Comparison of ENCODE assay signal across 34 cellular contexts in genomic region chr1:23625929-23626535, GRCh38.
DNase-seq lines count a peak whose midpoint lies in the region; ATAC-seq, FAIRE-seq and TF ChIP-seq lines count a peak whose summit lies in the region.
"Had no signal": no experiment of that assay in that cellular context is flagged by ENCODE, and none has a peak within 500 bp of the region (broad histone marks: within the 10 kb centered on the region; RNA-seq: fewer than 3 reads in every experiment).

No MANE protein-coding gene starts in this region.

- peaks cover 0 to 5% (median 1%) of the 10 kb centered on the region in 4 experiments; a peak in 4 of 7 replicates for H3K4me1 ChIP-seq in H1 (replicated peaks in 1 of 4; ENCODE audit: control insufficient read depth in 3 of 4, insufficient read depth in 4 of 4, low read length in 3 of 4)
- H3K4me1 ChIP-seq: colonic mucosa, parathyroid adenoma had no signal

- H2BK12ac ChIP-seq in H1 (ENCODE audit: low read depth, low read length) = no peak overlapping the region; the same call in 1 of the 2 replicates

- no peak for ATAC-seq in stimulated activated naive CD8-positive, alpha-beta T cell treated with anti-CD3 and anti-CD28 coated beads, Interleukin-15, Interleukin-2, amounts not matched to agents 100 U/mL and 50 U/mL, for 24 hours
- ATAC-seq in T-cell (replicated peaks in 1 of 4) (no peak), Right ventricle myocardium superior (ENCODE audit: poor library complexity) (no peak)
- ATAC-seq: activated CD4-positive, CD25-positive, alpha-beta regulatory T cell treated with anti-CD3 and anti-CD28 coated beads, Interleukin-2, amount 50 U/mL, for 24 hours; left ventricle myocardium superior had no signal

- peak overlapping the region; percentile 37 for H3K56ac ChIP-seq in H1 (replicated peaks; ENCODE audit: insufficient read length, low read depth, low read length)

- peak overlapping the region; percentile 60 for H3K27ac Mint-ChIP-seq in stimulated activated naive CD8-positive, alpha-beta T cell treated with anti-CD3 and anti-CD28 coated beads, Interleukin-15, Interleukin-2, amounts not matched to agents 100 ng/mL and 50 ng/mL, for 24 hours
- H3K27ac Mint-ChIP-seq in T-cell = peak overlapping the region; percentile 94 to 96
- H3K27ac Mint-ChIP-seq: activated T-cell treated with anti-CD3 and anti-CD28 coated beads, Interleukin-2, amount 50 U/mL, for 24 hours; nephron progenitor cell had no signal

- H2BK5ac ChIP-seq in H1 (ENCODE audit: low read depth, low read length) = no peak overlapping the region

- no peak overlapping the region for H3K9ac ChIP-seq in H1 (replicated peaks in 1 of 4; ENCODE audit: extremely low read depth in 1 of 4, low read depth in 3 of 4, low read length in 3 of 4)
- H3K9ac ChIP-seq: BLaER1, parathyroid adenoma had no signal

- no peak overlapping the region for H4K8ac ChIP-seq in H1 (ENCODE audit: extremely low read depth, insufficient read depth, low read length)

- CTCF ChIA-PET in T-cell (lab: Charles Lee) (no interaction called here), H1 (lab: Charles Lee; ENCODE audit: partially characterized antibody) (interaction anchor here (0.8 to 26.6 kb wide), 4 partner anchors 12 to 1396 kb away, joined by 3 to 706 read pairs (median 20); partner anchors contain the start of gene ID3)

- intact Hi-C loops in Right ventricle myocardium superior (cut with DNase I) = no loop called here

- H3K4me3 Mint-ChIP-seq in stimulated activated naive CD8-positive, alpha-beta T cell treated with anti-CD3 and anti-CD28 coated beads, Interleukin-15, Interleukin-2, amounts not matched to agents 100 ng/mL and 50 ng/mL, for 24 hours = no peak overlapping the region
- H3K4me3 Mint-ChIP-seq in T-cell = peak overlapping the region in 2 of 3 donors; percentile 89
- H3K4me3 Mint-ChIP-seq: nephron progenitor cell, type B pancreatic cell had no signal

- H3K36me3 Mint-ChIP-seq in stimulated activated naive CD8-positive, alpha-beta T cell treated with anti-CD3 and anti-CD28 coated beads, Interleukin-15, Interleukin-2, amounts not matched to agents 100 ng/mL and 50 ng/mL, for 24 hours (ENCODE audit: low read depth) = no peaks in the 10 kb centered on the region
- H3K36me3 Mint-ChIP-seq in T-cell = no peaks in the 10 kb centered on the region
- H3K36me3 Mint-ChIP-seq: type B pancreatic cell had no signal

- no peak overlapping the region for H2AFZ ChIP-seq in H1 (ENCODE audit: low read length)
- H2AFZ ChIP-seq: parathyroid adenoma had no signal

- no peak overlapping the region for H2BK15ac ChIP-seq in H1 (ENCODE audit: low read length)

- H3K18ac ChIP-seq in H1 (ENCODE audit: extremely low read depth, low read length) = no peak overlapping the region

- TF ChIP-seq RAD21 in H1 (IDR thresholded peaks at IDR 0.05 in 1 of 2, conservative IDR thresholded peaks at IDR 0.05 in 1 of 2; ENCODE audit: low read depth in 2 of 2, low read length in 2 of 2) = no peak

- no peak overlapping the region for H3K4me2 ChIP-seq in H1 (ENCODE audit: insufficient read depth in 1 of 2, low read depth in 2 of 2, low read length in 2 of 2)
- H3K4me2 ChIP-seq: smooth muscle cell had no signal

- no peak overlapping the region for H3K4me3 ChIP-seq in H1 (ENCODE audit: extremely low read depth in 1 of 4, insufficient read depth in 2 of 4, low read depth in 3 of 4, low read length in 4 of 4)
- H3K4me3 ChIP-seq: BLaER1, colonic mucosa, Peyer's patch, smooth muscle cell had no signal

- peak overlapping the region; percentile 26; the same call in 1 of the 2 replicates for H2AK5ac ChIP-seq in H1 (ENCODE audit: low read depth, low read length)

- peak; percentile 39 for FAIRE-seq in H1 (lab: Jason Lieb, UNC)
- FAIRE-seq: keratinocyte had no signal

- H3K23me2 ChIP-seq in H1 (ENCODE audit: low read depth, low read length) = peaks cover 6% of the 10 kb centered on the region; the same call in 1 of the 2 replicates

- no peak overlapping the region for H3K14ac ChIP-seq in H1 (ENCODE audit: insufficient read length)

- H4K91ac ChIP-seq in H1 (replicated peaks; ENCODE audit: insufficient read length, low read length) = no peak overlapping the region

- H3K23ac ChIP-seq in H1 (ENCODE audit: insufficient read length) = no peak overlapping the region

- peaks cover 0 to 1% (median 0%) of the 10 kb centered on the region in 4 experiments; a peak in 2 of 7 replicates for H3K27me3 ChIP-seq in H1 (replicated peaks in 1 of 4; ENCODE audit: control insufficient read depth in 3 of 4, extremely low read depth in 1 of 4, insufficient read depth in 3 of 4, low read length in 3 of 4)
- H3K27me3 ChIP-seq: BLaER1, colonic mucosa, Peyer's patch had no signal

- no peak for TF ChIP-seq POLR2A in H1 (IDR thresholded peaks at IDR 0.05; ENCODE audit: control extremely low read depth in 1 of 2, low read depth in 2 of 2, low read length in 2 of 2)

- H3K9me3 Mint-ChIP-seq in stimulated activated naive CD8-positive, alpha-beta T cell treated with anti-CD3 and anti-CD28 coated beads, Interleukin-15, Interleukin-2, amounts not matched to agents 100 ng/mL and 50 ng/mL, for 24 hours = peaks cover 8% of the 10 kb centered on the region
- peaks cover 0 to 5% (median 0%) of the 10 kb centered on the region in 3 donors for H3K9me3 Mint-ChIP-seq in T-cell
- H3K9me3 Mint-ChIP-seq: nephron progenitor cell had no signal

- POLR2A ChIA-PET in T-cell (lab: Charles Lee) (interaction anchor here in 1 of 2 donors (0.6 kb wide), 1 partner anchor 34 kb away, joined by 3 read pairs; no protein-coding TSS in a partner anchor), H1 (lab: Charles Lee; ENCODE audit: partially characterized antibody) (no interaction called here)

- no peak overlapping the region for H3K27ac ChIP-seq in H1 (ENCODE audit: low read depth, low read length)
- H3K27ac ChIP-seq: colonic mucosa, epithelial cell of prostate, parathyroid adenoma had no signal

- no peak overlapping the region for H2BK120ac ChIP-seq in H1 (replicated peaks; ENCODE audit: low read depth, low read length)

- no peak overlapping the region for H4K5ac ChIP-seq in H1 (ENCODE audit: insufficient read length, low read depth, low read length)

- no peaks in the 10 kb centered on the region for H3K36me3 ChIP-seq in H1 (ENCODE audit: control insufficient read depth in 2 of 4, insufficient read depth in 4 of 4, low read length in 3 of 4)
- H3K36me3 ChIP-seq: BLaER1, colonic mucosa, Peyer's patch had no signal

- peaks cover 83% of the 10 kb centered on the region for H3K4me1 Mint-ChIP-seq in stimulated activated naive CD8-positive, alpha-beta T cell treated with anti-CD3 and anti-CD28 coated beads, Interleukin-15, Interleukin-2, amounts not matched to agents 100 ng/mL and 50 ng/mL, for 24 hours (ENCODE audit: low read depth)
- H3K4me1 Mint-ChIP-seq in T-cell = peaks cover 69 to 85% (median 81%) of the 10 kb centered on the region in 3 donors

- H3K79me2 ChIP-seq in H1 (ENCODE audit: control insufficient read depth in 1 of 2, insufficient read depth in 2 of 2, low read length in 2 of 2) = no peaks in the 10 kb centered on the region
- H3K79me2 ChIP-seq: parathyroid adenoma had no signal

- no peaks in the 10 kb centered on the region for H3K79me1 ChIP-seq in H1 (ENCODE audit: low read depth, low read length)

- 100% methylated on average over 1 of the region's 1 CpG; no CpG with 5 or more reads in 1 of the 2 experiments for WGBS in H1 (ENCODE audit: extremely low coverage in 1 of 2, insufficient coverage in 1 of 2, insufficient read length in 1 of 2, insufficient replicate concordance in 2 of 2, low coverage in 1 of 2, low lambda C conversion rate in 2 of 2, missing lambda C conversion rate in 1 of 2), 2 experiments

- H3K9me3 ChIP-seq in H1 (ENCODE audit: insufficient read depth in 2 of 2, low read depth in 1 of 2, low read length in 1 of 2) = no peaks in the 10 kb centered on the region; a peak in 1 of 4 replicates
- H3K9me3 ChIP-seq: BLaER1, colonic mucosa, Peyer's patch had no signal

- DNase-seq in stimulated activated naive CD8-positive, alpha-beta T cell treated with anti-CD3 and anti-CD28 coated beads, Interleukin-15, Interleukin-2, amounts not matched to agents 100 U/mL and 50 U/mL, for 24 hours = no peak
- no peak for DNase-seq in T-cell
- no peak for DNase-seq in H1 (ENCODE audit: low read depth in 1 of 2, low spot score in 2 of 2)
- DNase-seq in NCI-H2227 treated with DMSO at 0.1 percent for 48 hours (lab: John Stamatoyannopoulos, UW) = no peak
- DNase-seq in NCI-H2196 (lab: John Stamatoyannopoulos, UW; ENCODE audit: unreplicated experiment) = no peak
- no peak for DNase-seq in Right ventricle myocardium superior
- no peak for DNase-seq in NCI-H748 treated with DMSO at 0.1 percent for 48 hours (lab: John Stamatoyannopoulos, UW)
- DNase-seq: ACHN; activated T-cell treated with anti-CD3 and anti-CD28 coated beads, Interleukin-2, amount 50 U/mL, for 24 hours; anterior cingulate cortex; colonic mucosa; effector CD8-positive, alpha-beta T cell; glutamatergic neuron; H7; IMR-90; left ventricle myocardium superior; midbrain; NCI-H1048; NCI-H1694 treated with DMSO at 0.1 percent for 48 hours; NCI-H524 treated with DMSO at 0.1 percent for 48 hours; nephron progenitor cell; Peyer's patch; SIG-M5; stimulated activated CD4-positive, alpha-beta T cell treated with anti-CD3 and anti-CD28 coated beads, Interleukin-1b, Interleukin-23, amount 100 ng/mL, for 48 hours; stimulated activated CD8-positive, alpha-beta memory T cell treated with anti-CD3 and anti-CD28 coated beads, Interleukin-4, amount 100 ng/mL, for 48 hours; SW 1271 had no signal

- no peaks in the 10 kb centered on the region for H4K20me1 ChIP-seq in H1 (replicated peaks in 1 of 2; ENCODE audit: control insufficient read depth in 1 of 2, insufficient read depth in 2 of 2, low read length in 2 of 2)
- H4K20me1 ChIP-seq: BLaER1 had no signal

- no peak overlapping the region for H2BK20ac ChIP-seq in H1 (ENCODE audit: low read length)

- no peak for TF ChIP-seq CTCF in H1 (IDR thresholded peaks at IDR 0.05; ENCODE audit: control extremely low read depth in 1 of 3, insufficient read depth in 1 of 3, low read depth in 1 of 3, low read length in 3 of 3)

- H3K4ac ChIP-seq in H1 (replicated peaks; ENCODE audit: insufficient read length, low read depth, low read length) = no peak overlapping the region

- H3K27me3 Mint-ChIP-seq in stimulated activated naive CD8-positive, alpha-beta T cell treated with anti-CD3 and anti-CD28 coated beads, Interleukin-15, Interleukin-2, amounts not matched to agents 100 ng/mL and 50 ng/mL, for 24 hours = no peaks in the 10 kb centered on the region
- H3K27me3 Mint-ChIP-seq in T-cell = no peaks in the 10 kb centered on the region
- H3K27me3 Mint-ChIP-seq: activated T-cell treated with anti-CD3 and anti-CD28 coated beads, Interleukin-2, amount 50 U/mL, for 24 hours had no signal

- TF ChIP-seq EP300 in H1 (IDR thresholded peaks at IDR 0.05; ENCODE audit: borderline replicate concordance in 1 of 2, low read depth in 2 of 2, low read length in 2 of 2) = no peak

TF ChIP-seq in H1, 55 proteins besides CTCF, POLR2A, EP300 and RAD21 (continues in another document):
- TF ChIP-seq SP2 (IDR thresholded peaks at IDR 0.05; ENCODE audit: low read length) = no peak
- TF ChIP-seq NRF1 (IDR thresholded peaks at IDR 0.05; ENCODE audit: low read depth, low read length) = no peak
- TF ChIP-seq POU5F1 (IDR thresholded peaks at IDR 0.05; ENCODE audit: low read depth, low read length) = no peak
- TF ChIP-seq, protein P1, sequence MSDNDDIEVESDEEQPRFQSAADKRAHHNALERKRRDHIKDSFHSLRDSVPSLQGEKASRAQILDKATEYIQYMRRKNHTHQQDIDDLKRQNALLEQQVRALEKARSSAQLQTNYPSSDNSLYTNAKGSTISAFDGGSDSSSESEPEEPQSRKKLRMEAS (IDR thresholded peaks at IDR 0.05) = no peak
